In genomic region chr7:18352339-18353255, GRCh38 we compare ENCODE assay signal across 8 cellular contexts.
A peak's percentile ranks its signal among the peaks of the same experiment; 100 is the strongest.
DNase-seq lines count a peak whose midpoint lies in the region; ATAC-seq, FAIRE-seq and TF ChIP-seq lines count a peak whose summit lies in the region.

No MANE protein-coding gene starts in this region.

- no peaks in the 10 kb centered on the region for H3K9me3 Mint-ChIP-seq in type B pancreatic cell

- H3K27me3 Mint-ChIP-seq in type B pancreatic cell, result peaks cover under 1% of the 10 kb centered on the region

- no peaks in the 10 kb centered on the region for H3K36me3 Mint-ChIP-seq in type B pancreatic cell

- peak; percentile 82 for TF ChIP-seq CTCF in D721Med (IDR thresholded peaks at IDR 0.05; ENCODE audit: insufficient read depth, missing control alignments)
- peak; percentile 87 for TF ChIP-seq CTCF in type B pancreatic cell (conservative IDR thresholded peaks at IDR 0.05)

- peaks cover 33% of the 10 kb centered on the region for H3K4me1 Mint-ChIP-seq in type B pancreatic cell (ENCODE audit: unreplicated experiment)

- peak overlapping the region; percentile 13 for H3K4me3 Mint-ChIP-seq in type B pancreatic cell

- peak; percentile 49 for ATAC-seq in GM19372 (IDR thresholded peaks at IDR 0.05; ENCODE audit: low read depth, unreplicated experiment)
- ATAC-seq in left lobe of liver, result peak; percentile 85

- FAIRE-seq in D721Med (lab: Jason Lieb, UNC), result peak; percentile 64

- DNase-seq in D721Med (ENCODE audit: insufficient read length, low spot score), result no peak
- peak; percentile 30 for DNase-seq in HK-2 (ENCODE audit: unreplicated experiment)
- peak; percentile 44 for DNase-seq in NCI-H82 treated with DMSO at 0.1 percent for 48 hours (lab: John Stamatoyannopoulos, UW; ENCODE audit: unreplicated experiment)
- DNase-seq in cerebellum (ENCODE audit: low spot score), result peak; percentile 38
- DNase-seq in left lobe of liver (ENCODE audit: low spot score), result no peak
- no peak for DNase-seq in type B pancreatic cell (ENCODE audit: extremely low spot score, unreplicated experiment)
- DNase-seq in activated CD8-positive, alpha-beta memory T cell treated with anti-CD3 and anti-CD28 coated beads for 24 hours, result no peak

- peak overlapping the region; percentile 11 for H3K27ac Mint-ChIP-seq in type B pancreatic cell

Comparison
In these comparisons a context has a peak if more than half of its experiments do, and no peak if none do; other contexts are left out.
1. DNase-seq: peak in HK-2 (single experiment), NCI-H82 treated with DMSO at 0.1 percent for 48 hours (single experiment) and cerebellum (single experiment); none in D721Med (single experiment), left lobe of liver (single experiment), type B pancreatic cell (single experiment) and activated CD8-positive, alpha-beta memory T cell treated with anti-CD3 and anti-CD28 coated beads for 24 hours (single experiment).